In the genomic region with DNA sequence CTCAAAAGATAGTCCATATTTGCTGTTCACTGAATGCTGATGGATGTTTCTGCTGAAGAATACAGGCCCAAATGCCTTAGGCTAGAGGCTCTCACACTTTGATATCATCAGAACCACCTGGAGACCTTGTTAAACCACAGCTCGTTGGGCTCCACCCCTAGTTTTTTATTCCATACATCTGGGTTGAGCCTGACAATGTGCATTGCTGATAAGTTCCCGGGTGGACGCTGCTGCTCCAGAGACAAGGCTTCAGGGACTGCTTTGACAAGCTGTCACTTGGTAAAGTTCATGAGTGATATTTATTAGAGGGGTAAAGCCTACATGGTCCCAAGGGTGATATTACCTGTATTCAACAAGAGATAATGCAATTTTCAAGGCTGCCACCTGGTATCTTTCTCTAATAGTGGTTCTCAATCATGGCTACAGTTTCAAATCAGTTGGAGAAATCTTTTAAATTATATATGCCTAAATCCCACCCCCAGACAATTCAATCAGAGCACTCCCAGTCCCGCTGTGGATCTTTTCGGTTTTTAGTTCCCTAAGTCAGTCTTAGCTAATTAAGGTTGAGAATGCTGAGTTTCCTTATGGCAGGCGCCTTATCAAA, we compare ENCODE assay signal across 27 cellular contexts.
A peak's percentile ranks its signal among the peaks of the same experiment; 100 is the strongest.
DNase-seq lines count a peak whose midpoint lies in the region; ATAC-seq and TF ChIP-seq lines count a peak whose summit lies in the region.
"Had no signal": no experiment of that assay in that cellular context is flagged by ENCODE, and none has a peak within 500 bp of the region (broad histone marks: within the 10 kb centered on the region; RNA-seq: fewer than 3 reads in every experiment).

No MANE protein-coding gene starts in this region.

- H2AFZ ChIP-seq in neural cell (ENCODE audit: low read depth, low read length): no peak overlapping the region
- H2AFZ ChIP-seq: GM23338 had no signal

- peak; percentile 92 for TF ChIP-seq EP300 in neural cell (conservative IDR thresholded peaks at IDR 0.05; ENCODE audit: poor library complexity, severe bottlenecking)

- no peaks in the 10 kb centered on the region for H3K36me3 ChIP-seq in neural cell (ENCODE audit: insufficient read depth, low read length)

- H3K27me3 ChIP-seq in neural cell (ENCODE audit: insufficient read depth, low read depth, low read length): no peaks in the 10 kb centered on the region

- no peaks in the 10 kb centered on the region for H3K9me2 ChIP-seq in neural cell (ENCODE audit: insufficient read depth, low read length)

- intact Hi-C loops in activated T-helper 1 cell treated with anti-CD3 and anti-CD28 coated beads, Interleukin-12 subunit alpha, Interleukin-12 subunit beta, Interleukin-2, Interleukin-4 antibody, amounts not matched to agents 30 ng/mL and 10 ng/mL and 1 ng/mL, durations not matched to agents 14 hours and 24 hours and 36 hours (cut with micrococcal nuclease): no loop called here

- no peaks in the 10 kb centered on the region for H3K79me2 ChIP-seq in neural cell (replicated peaks; ENCODE audit: insufficient read depth, low read length)

- ATAC-seq in HG03439 (IDR thresholded peaks at IDR 0.05; ENCODE audit: unreplicated experiment): no peak
- ATAC-seq: GM23338, Panc1 had no signal

- no peaks in the 10 kb centered on the region for H3K27me3 Mint-ChIP-seq in activated T-helper 1 cell treated with anti-CD3 and anti-CD28 coated beads, Interleukin-12 subunit alpha, Interleukin-12 subunit beta, Interleukin-2, Interleukin-4 antibody, amounts not matched to agents 30 ng/mL and 10 ng/mL and 1 ng/mL, durations not matched to agents 14 hours and 24 hours and 36 hours (ENCODE audit: insufficient read depth)
- H3K27me3 Mint-ChIP-seq: B cell; CD8-positive, alpha-beta memory T cell; IgD-negative memory B cell had no signal

- no peaks in the 10 kb centered on the region for H3F3A ChIP-seq in neural cell (ENCODE audit: insufficient read depth, low read length, poor library complexity, severe bottlenecking)

- peak overlapping the region; percentile 65 for H3K27ac Mint-ChIP-seq in activated T-helper 1 cell treated with anti-CD3 and anti-CD28 coated beads, Interleukin-12 subunit alpha, Interleukin-12 subunit beta, Interleukin-2, Interleukin-4 antibody, amounts not matched to agents 30 ng/mL and 10 ng/mL and 1 ng/mL, durations not matched to agents 14 hours and 24 hours and 36 hours
- H3K27ac Mint-ChIP-seq: B cell, GM23338, HFFc6, IgD-negative memory B cell had no signal

- DNase-seq in HUDEP-2 (lab: John Stamatoyannopoulos, UW; ENCODE audit: unreplicated experiment in 76 of 76) (peak in 74 of 76 experiments; percentile 23 to 91 (median 64)), NCI-H82 (lab: John Stamatoyannopoulos, UW) (peak; percentile 81), dermis blood vessel endothelial cell (no peak)
- DNase-seq in activated T-helper 1 cell treated with anti-CD3 and anti-CD28 coated beads, Interleukin-12 subunit alpha, Interleukin-12 subunit beta, Interleukin-2, Interleukin-4 antibody, amounts not matched to agents 30 ng/mL and 10 ng/mL and 1 ng/mL, durations not matched to agents 14 hours and 24 hours and 36 hours (ENCODE audit: low spot score): no peak
- no peak for DNase-seq in activated effector memory CD4-positive, alpha-beta T cell treated with Interleukin-2 at 50 U/mL for 16 hours
- DNase-seq: Calu3; CD8-positive, alpha-beta memory T cell; DMS79 treated with DMSO at 0.1 percent for 48 hours; GF-D8; HFFc6; NCI-H1092; NCI-H1417 treated with DMSO at 0.1 percent for 48 hours; NCI-H1694 treated with DMSO at 0.1 percent for 48 hours; NCI-H2081; NCI-H226; NCI-H510A; NCI-H774; SHP77 had no signal

- no peaks in the 10 kb centered on the region for H3K9me3 ChIP-seq in neural cell (ENCODE audit: low read length)
- H3K9me3 ChIP-seq: HAP-1 had no signal

- no peak overlapping the region for H3K4me3 Mint-ChIP-seq in activated T-helper 1 cell treated with anti-CD3 and anti-CD28 coated beads, Interleukin-12 subunit alpha, Interleukin-12 subunit beta, Interleukin-2, Interleukin-4 antibody, amounts not matched to agents 30 ng/mL and 10 ng/mL and 1 ng/mL, durations not matched to agents 14 hours and 24 hours and 36 hours
- H3K4me3 Mint-ChIP-seq: B cell; CD14-positive monocyte; CD8-positive, alpha-beta memory T cell; GM23338; HFFc6 had no signal

- peaks cover 54% of the 10 kb centered on the region for H3K4me1 Mint-ChIP-seq in activated T-helper 1 cell treated with anti-CD3 and anti-CD28 coated beads, Interleukin-12 subunit alpha, Interleukin-12 subunit beta, Interleukin-2, Interleukin-4 antibody, amounts not matched to agents 30 ng/mL and 10 ng/mL and 1 ng/mL, durations not matched to agents 14 hours and 24 hours and 36 hours (ENCODE audit: low read depth)

- no peak overlapping the region for H3K4me2 ChIP-seq in neural cell (ENCODE audit: low read length)
- H3K4me2 ChIP-seq: GM23338 had no signal

- no peak for TF ChIP-seq RAD21 in neural cell (conservative IDR thresholded peaks at IDR 0.05)

- H4K20me1 ChIP-seq in neural cell (ENCODE audit: insufficient read depth): no peaks in the 10 kb centered on the region

- no peak for TF ChIP-seq CTCF in neural cell (IDR thresholded peaks at IDR 0.05; ENCODE audit: poor library complexity, severe bottlenecking)

- peaks cover 70% of the 10 kb centered on the region for H3K36me3 Mint-ChIP-seq in activated T-helper 1 cell treated with anti-CD3 and anti-CD28 coated beads, Interleukin-12 subunit alpha, Interleukin-12 subunit beta, Interleukin-2, Interleukin-4 antibody, amounts not matched to agents 30 ng/mL and 10 ng/mL and 1 ng/mL, durations not matched to agents 14 hours and 24 hours and 36 hours (ENCODE audit: low read depth)

- H3K27ac ChIP-seq in neural cell (ENCODE audit: low read length): no peak overlapping the region
- H3K27ac ChIP-seq: RWPE1 had no signal

- H3K9ac ChIP-seq in neural cell (ENCODE audit: low read length): no peak overlapping the region

- H3K4me3 ChIP-seq in neural cell (ENCODE audit: low read length): no peak overlapping the region
- H3K4me3 ChIP-seq: GM23338, HAP-1 had no signal

- H3K9me3 Mint-ChIP-seq in activated T-helper 1 cell treated with anti-CD3 and anti-CD28 coated beads, Interleukin-12 subunit alpha, Interleukin-12 subunit beta, Interleukin-2, Interleukin-4 antibody, amounts not matched to agents 30 ng/mL and 10 ng/mL and 1 ng/mL, durations not matched to agents 14 hours and 24 hours and 36 hours: no peaks in the 10 kb centered on the region
- H3K9me3 Mint-ChIP-seq: CD8-positive, alpha-beta memory T cell; GM23338; HFFc6; IgD-negative memory B cell had no signal

TF ChIP-seq in neural cell, 6 proteins besides CTCF, POLR2A, EP300 and RAD21:
- TF ChIP-seq POLR2AphosphoS5 (IDR thresholded peaks at IDR 0.05): peak; percentile 95
- TF ChIP-seq MXI1 (conservative IDR thresholded peaks at IDR 0.05; ENCODE audit: poor library complexity, severe bottlenecking): no peak
- TF ChIP-seq EZH2 (IDR thresholded peaks at IDR 0.05; ENCODE audit: borderline replicate concordance, insufficient read depth, low read length, poor library complexity, severe bottlenecking): no peak

Comparison
In these comparisons a context has a peak if more than half of its experiments do, and no peak if none do; other contexts are left out.
1. DNase-seq: peak in HUDEP-2 (74 of 76) and NCI-H82 (single experiment); none in activated T-helper 1 cell treated with anti-CD3 and anti-CD28 coated beads, Interleukin-12 subunit alpha, Interleukin-12 subunit beta, Interleukin-2, Interleukin-4 antibody, amounts not matched to agents 30 ng/mL and 10 ng/mL and 1 ng/mL, durations not matched to agents 14 hours and 24 hours and 36 hours (single experiment), dermis blood vessel endothelial cell (single experiment) and activated effector memory CD4-positive, alpha-beta T cell treated with Interleukin-2 at 50 U/mL for 16 hours (single experiment).